In the genomic region with DNA sequence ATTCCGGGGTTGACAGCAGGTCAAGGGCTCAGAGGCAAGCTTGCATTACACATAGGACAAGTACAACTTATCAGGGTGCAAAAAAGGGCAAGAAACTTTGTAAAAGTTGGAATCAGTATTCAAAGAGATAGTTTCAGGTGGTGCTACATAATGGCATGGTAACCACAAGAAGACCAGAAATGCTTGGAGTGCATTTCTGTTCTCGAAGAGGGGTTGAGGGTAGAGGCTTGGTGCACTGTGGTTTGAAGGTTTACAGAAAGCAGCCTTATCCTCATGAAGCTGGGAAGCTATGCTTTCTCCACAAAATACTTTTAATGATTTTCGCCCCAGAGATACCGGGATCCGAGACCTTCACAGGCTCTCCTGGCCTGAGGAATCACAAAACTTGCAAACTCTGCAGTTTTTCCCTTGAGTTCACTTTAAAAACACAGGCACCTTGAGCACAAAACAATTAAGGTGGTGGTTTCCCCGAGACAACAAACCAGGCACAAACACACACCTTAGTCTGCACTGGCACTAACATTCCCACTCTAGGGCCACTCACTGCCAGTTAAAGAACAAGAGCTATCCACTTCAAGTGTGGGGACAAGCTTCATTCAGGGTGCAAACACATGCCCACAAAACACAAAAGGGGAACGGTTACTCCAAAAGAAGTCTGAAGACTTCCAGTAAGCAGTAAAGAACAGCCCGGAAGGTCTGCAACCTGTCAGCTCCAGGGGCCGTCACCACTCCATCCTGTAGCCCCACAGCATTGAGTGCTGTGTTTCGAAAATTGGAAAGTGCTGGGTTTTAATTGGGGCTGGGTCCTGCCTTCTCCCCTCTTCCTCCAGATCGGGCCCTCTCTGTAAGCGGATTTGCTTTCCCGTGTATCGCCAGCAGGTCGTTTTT, we compare ENCODE assay signal across 9 cellular contexts. TPM values are rescaled to one million over a fixed set of nuclear protein-coding genes. Genes with fewer than 3 reads are reported as not detected.
DNase-seq lines count a peak whose midpoint lies in the region; ATAC-seq and TF ChIP-seq lines count a peak whose summit lies in the region.
"Had no signal": no experiment of that assay in that cellular context is flagged by ENCODE, and none has a peak within 500 bp of the region (broad histone marks: within the 10 kb centered on the region; RNA-seq: fewer than 3 reads in every experiment).

No MANE protein-coding gene starts in this region.

- peak overlapping the region in 3 of 5 donors; percentile 17 to 91 (median 83) for H3K27ac ChIP-seq in adrenal gland
- peak overlapping the region; percentile 98 to 100 for H3K27ac ChIP-seq in tibial artery
- H3K27ac ChIP-seq in colonic mucosa = no peak overlapping the region
- H3K27ac ChIP-seq: BLaER1 treated with 17β-estradiol and CSF1 and Interleukin-3, amounts not matched to agents 10 nM and 100 nM had no signal

- H3K9me3 Mint-ChIP-seq in activated naive CD4-positive, alpha-beta T cell treated with anti-CD3 and anti-CD28 coated beads, Interleukin-2, amount 50 U/mL, for 24 hours = no peaks in the 10 kb centered on the region
- H3K9me3 Mint-ChIP-seq in memory B cell = no peaks in the 10 kb centered on the region

- H3K36me3 ChIP-seq in adrenal gland (replicated peaks in 1 of 2) (no peaks in the 10 kb centered on the region), tibial artery (no peaks in the 10 kb centered on the region), colonic mucosa (no peaks in the 10 kb centered on the region)
- H3K36me3 ChIP-seq: BLaER1 treated with 17β-estradiol and CSF1 and Interleukin-3, amounts not matched to agents 10 nM and 100 nM had no signal

- no peaks in the 10 kb centered on the region for H3K36me3 Mint-ChIP-seq in activated naive CD4-positive, alpha-beta T cell treated with anti-CD3 and anti-CD28 coated beads, Interleukin-2, amount 50 U/mL, for 24 hours
- peaks cover 1% of the 10 kb centered on the region for H3K36me3 Mint-ChIP-seq in memory B cell

- no peak for DNase-seq in activated naive CD4-positive, alpha-beta T cell (lab: John Stamatoyannopoulos, UW)
- DNase-seq in adrenal gland (no peak), memory B cell (ENCODE audit: low spot score in 2 of 2) (peak in 1 of 2 donors; percentile 15), tibial artery (no peak), GM13977 (ENCODE audit: low spot score) (no peak), colonic mucosa (no peak)
- no peak for DNase-seq in effector CD4-positive, alpha-beta T cell

- no peak overlapping the region for H3K9ac ChIP-seq in colonic mucosa (ENCODE audit: low read depth in 2 of 2, low read length in 2 of 2)

- no peak for TF ChIP-seq POLR2A in adrenal gland (IDR thresholded peaks at IDR 0.05)

- ATAC-seq in memory B cell (ENCODE audit: low read depth) = no peak

- no peak overlapping the region for H3K4me3 ChIP-seq in adrenal gland
- peak overlapping the region; percentile 79 to 96 for H3K4me3 ChIP-seq in tibial artery
- no peak overlapping the region for H3K4me3 ChIP-seq in colonic mucosa

- in situ Hi-C loops in GM13977 (cut with MboI; ENCODE audit: low pct_unique_long_range_greater_than_20kb, low sequenced_read_pairs, unreplicated experiment) = no loop called here

- H3K9me3 ChIP-seq in adrenal gland (replicated peaks in 1 of 3) (no peaks in the 10 kb centered on the region), tibial artery (no peaks in the 10 kb centered on the region), colonic mucosa (no peaks in the 10 kb centered on the region)

- peak overlapping the region; percentile 70 for H3K27ac Mint-ChIP-seq in activated naive CD4-positive, alpha-beta T cell treated with anti-CD3 and anti-CD28 coated beads, Interleukin-2, amount 50 U/mL, for 24 hours
- H3K27ac Mint-ChIP-seq in memory B cell = peak overlapping the region; percentile 1

- peaks cover 44% of the 10 kb centered on the region for H3K4me1 Mint-ChIP-seq in activated naive CD4-positive, alpha-beta T cell treated with anti-CD3 and anti-CD28 coated beads, Interleukin-2, amount 50 U/mL, for 24 hours
- H3K4me1 Mint-ChIP-seq in memory B cell = peaks cover 15% of the 10 kb centered on the region

- WGBS in adrenal gland, 4 donors = 72 to 80% (median 75%) methylated on average over 14 to 15 of the region's 15 CpGs

- H3K4me3 Mint-ChIP-seq in activated naive CD4-positive, alpha-beta T cell treated with anti-CD3 and anti-CD28 coated beads, Interleukin-2, amount 50 U/mL, for 24 hours = peak overlapping the region; percentile 74
- peak overlapping the region; percentile 70 for H3K4me3 Mint-ChIP-seq in memory B cell

- H3K27me3 ChIP-seq in adrenal gland (no peaks in the 10 kb centered on the region), tibial artery (no peaks in the 10 kb centered on the region), colonic mucosa (no peaks in the 10 kb centered on the region)

- intact Hi-C loops in adrenal gland (cut with DNase I) = loop anchor here (5.0 to 10.0 kb wide), 5 partner anchors 132 to 405 kb away; no protein-coding TSS in a partner anchor
- intact Hi-C loops in tibial artery (cut with DNase I; ENCODE audit: low total_unique reads) = loop anchor here (5.0 kb wide), 4 partner anchors 35 to 690 kb away; a partner anchor contains a TSS
- intact Hi-C loops in colonic mucosa (cut with DNase I) = loop anchor here (5.0 to 10.0 kb wide), 2 partner anchors 400 to 532 kb away; no protein-coding TSS in a partner anchor

- peaks cover 46% of the 10 kb centered on the region for H3K27me3 Mint-ChIP-seq in activated naive CD4-positive, alpha-beta T cell treated with anti-CD3 and anti-CD28 coated beads, Interleukin-2, amount 50 U/mL, for 24 hours
- H3K27me3 Mint-ChIP-seq in memory B cell = peaks cover 32% of the 10 kb centered on the region

- H3K4me1 ChIP-seq in adrenal gland (replicated peaks in 1 of 2) = peaks cover 11 to 45% of the 10 kb centered on the region in 2 donors
- peaks cover 0 to 60% (median 35%) of the 10 kb centered on the region in 4 donors for H3K4me1 ChIP-seq in tibial artery
- peaks cover 10% of the 10 kb centered on the region for H3K4me1 ChIP-seq in colonic mucosa

- no peak for TF ChIP-seq CTCF in adrenal gland (IDR thresholded peaks at IDR 0.05)
- no peak for TF ChIP-seq CTCF in tibial artery (IDR thresholded peaks at IDR 0.05)
- no peak for TF ChIP-seq CTCF in GM13977 (IDR thresholded peaks at IDR 0.05; ENCODE audit: extremely low read depth, insufficient read depth, missing control alignments)
- TF ChIP-seq CTCF in colonic mucosa (IDR thresholded peaks at IDR 0.05) = no peak

RNA-seq across cellular contexts. Expression of a gene that starts 29.7 kb away (rescaled TPM):
- 100 to 1,000 TPM in 2 of 8 donors, 10 to 100 TPM in 6; 59.3 to 109 (median 90.2) TPM for total RNA-seq in adrenal gland
- 10 to 100 TPM; 15.6 to 26.0 (median 25.0) TPM for polyA plus RNA-seq in adrenal gland
- 10 to 100 TPM; 36.0 to 44.2 TPM for total RNA-seq in colonic mucosa

Comparison
In these comparisons a context has a peak if more than half of its experiments do, and no peak if none do; other contexts are left out.
1. H3K4me3 ChIP-seq: peak in tibial artery (2 of 2); none in adrenal gland (0 of 4) and colonic mucosa (single experiment).